In the genomic region with DNA sequence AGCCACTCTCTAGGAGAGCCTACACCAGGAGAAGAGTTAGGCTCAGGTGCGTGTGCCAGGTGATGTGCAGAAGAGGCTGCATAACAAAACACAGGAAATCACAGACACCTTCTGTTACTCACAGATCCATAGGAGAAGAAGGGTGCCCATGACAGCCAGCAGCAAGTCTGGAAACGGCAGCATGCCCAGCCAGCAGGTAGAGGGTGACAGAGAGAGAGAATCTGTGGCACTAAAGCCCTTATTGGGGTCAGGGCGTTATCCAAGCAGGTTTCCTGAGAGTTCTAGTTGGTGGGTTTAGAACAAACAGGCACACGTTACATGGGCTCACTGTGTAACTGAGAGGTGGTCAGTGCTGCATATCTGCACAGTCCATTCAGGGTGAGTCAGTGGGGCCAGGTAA, we compare ENCODE assay signal across 1 cellular context.
TF ChIP-seq lines count a peak whose summit lies in the region.

No MANE protein-coding gene starts in this region.

TF ChIP-seq in GM23338, 12 proteins besides CTCF, POLR2A, EP300 and RAD21:
- no peak for TF ChIP-seq REST (IDR thresholded peaks at IDR 0.05; ENCODE audit: unreplicated experiment)
- no peak for TF ChIP-seq ZNF331 (CRISPR knock-in tag; IDR thresholded peaks at IDR 0.05; ENCODE audit: low read depth)
- no peak for TF ChIP-seq EZH2 (IDR thresholded peaks at IDR 0.05; ENCODE audit: low read depth, unreplicated experiment)
- TF ChIP-seq JUNB (IDR thresholded peaks at IDR 0.05; ENCODE audit: unreplicated experiment), result no peak
- no peak for TF ChIP-seq POLR2AphosphoS5 (IDR thresholded peaks at IDR 0.05; ENCODE audit: low read depth)
- no peak for TF ChIP-seq ZNF114 (CRISPR knock-in tag; IDR thresholded peaks at IDR 0.05)
- TF ChIP-seq CREB1 (CRISPR knock-in tag; IDR thresholded peaks at IDR 0.05; ENCODE audit: low read depth), result no peak
- TF ChIP-seq, protein P1, sequence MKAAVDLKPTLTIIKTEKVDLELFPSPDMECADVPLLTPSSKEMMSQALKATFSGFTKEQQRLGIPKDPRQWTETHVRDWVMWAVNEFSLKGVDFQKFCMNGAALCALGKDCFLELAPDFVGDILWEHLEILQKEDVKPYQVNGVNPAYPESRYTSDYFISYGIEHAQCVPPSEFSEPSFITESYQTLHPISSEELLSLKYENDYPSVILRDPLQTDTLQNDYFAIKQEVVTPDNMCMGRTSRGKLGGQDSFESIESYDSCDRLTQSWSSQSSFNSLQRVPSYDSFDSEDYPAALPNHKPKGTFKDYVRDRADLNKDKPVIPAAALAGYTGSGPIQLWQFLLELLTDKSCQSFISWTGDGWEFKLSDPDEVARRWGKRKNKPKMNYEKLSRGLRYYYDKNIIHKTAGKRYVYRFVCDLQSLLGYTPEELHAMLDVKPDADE (IDR thresholded peaks at IDR 0.05), result no peak
- TF ChIP-seq ZNF462 (CRISPR knock-in tag; IDR thresholded peaks at IDR 0.05), result no peak
- no peak for TF ChIP-seq EZH2phosphoT487 (IDR thresholded peaks at IDR 0.05; ENCODE audit: unreplicated experiment)
- TF ChIP-seq STAT1 (IDR thresholded peaks at IDR 0.05; ENCODE audit: unreplicated experiment), result no peak
- TF ChIP-seq NANOG (IDR thresholded peaks at IDR 0.05; ENCODE audit: borderline replicate concordance), result no peak
